In genomic region chr18:48933578-48934399, GRCh38 we compare ENCODE assay signal across 8 cellular contexts. TPM values are rescaled to one million over a fixed set of nuclear protein-coding genes. Genes with fewer than 3 reads are reported as not detected.
DNase-seq lines count a peak whose midpoint lies in the region; ATAC-seq, FAIRE-seq and TF ChIP-seq lines count a peak whose summit lies in the region.

No MANE protein-coding gene starts in this region.

- CTCF ChIA-PET in HEK293T (lab: Yijun Ruan, JAX): no interaction called here

- H3K4me1 ChIP-seq in astrocyte (ENCODE audit: insufficient read depth, low read length) (peaks cover 87% of the 10 kb centered on the region), vagina (peaks cover 100% of the 10 kb centered on the region)

- TF ChIP-seq POLR2A in vagina (IDR thresholded peaks at IDR 0.05): no peak

- no peak overlapping the region for H2AFZ ChIP-seq in astrocyte (ENCODE audit: low read depth, low read length)

- TF ChIP-seq CTCF in astrocyte (IDR thresholded peaks at IDR 0.05; ENCODE audit: insufficient read depth, low read depth, low read length): no peak
- TF ChIP-seq CTCF in vagina (IDR thresholded peaks at IDR 0.05): no peak

- peaks cover 100% of the 10 kb centered on the region for H3K79me2 ChIP-seq in astrocyte (ENCODE audit: insufficient read depth, low read length)

- H3K27ac Mint-ChIP-seq in activated naive CD4-positive, alpha-beta T cell treated with anti-CD3 and anti-CD28 coated beads, Interleukin-2, amount 50 U/mL, for 24 hours: peak overlapping the region; percentile 55
- peak overlapping the region; percentile 91 for H3K27ac Mint-ChIP-seq in astrocyte (ENCODE audit: unreplicated experiment)
- peak overlapping the region; percentile 89 for H3K27ac Mint-ChIP-seq in memory B cell

- peak overlapping the region; percentile 36 for H3K9ac ChIP-seq in astrocyte (ENCODE audit: low read length)

- H3K36me3 Mint-ChIP-seq in activated naive CD4-positive, alpha-beta T cell treated with anti-CD3 and anti-CD28 coated beads, Interleukin-2, amount 50 U/mL, for 24 hours: no peaks in the 10 kb centered on the region
- H3K36me3 Mint-ChIP-seq in astrocyte (ENCODE audit: low read depth, unreplicated experiment) (peaks cover 26% of the 10 kb centered on the region), memory B cell (no peaks in the 10 kb centered on the region)

- H3K9me3 ChIP-seq in astrocyte (ENCODE audit: insufficient read depth, low read depth, low read length): no peaks in the 10 kb centered on the region
- no peaks in the 10 kb centered on the region for H3K9me3 ChIP-seq in vagina

- H3K27ac ChIP-seq in astrocyte (ENCODE audit: low read depth, low read length) (peak overlapping the region; percentile 90), vagina (peak overlapping the region; percentile 94)

- no peaks in the 10 kb centered on the region for H3K9me3 Mint-ChIP-seq in activated naive CD4-positive, alpha-beta T cell treated with anti-CD3 and anti-CD28 coated beads, Interleukin-2, amount 50 U/mL, for 24 hours
- H3K9me3 Mint-ChIP-seq in astrocyte (ENCODE audit: unreplicated experiment): no peaks in the 10 kb centered on the region
- no peaks in the 10 kb centered on the region for H3K9me3 Mint-ChIP-seq in memory B cell

- ATAC-seq in memory B cell (ENCODE audit: low read depth): no peak

- DNase-seq in activated naive CD4-positive, alpha-beta T cell (lab: John Stamatoyannopoulos, UW): no peak
- DNase-seq in astrocyte (ENCODE audit: low read depth): no peak
- no peak for DNase-seq in memory B cell (ENCODE audit: low spot score in 2 of 2)
- no peak for DNase-seq in vagina (ENCODE audit: extremely low spot score in 2 of 2)
- no peak for DNase-seq in HEK293T (ENCODE audit: extremely low spot score)
- no peak for DNase-seq in cortex of kidney (lab: John Stamatoyannopoulos, UW)
- no peak for DNase-seq in NCI-H1436 treated with DMSO at 0.1 percent for 48 hours (lab: John Stamatoyannopoulos, UW)

- intact Hi-C loops in vagina (cut with DNase I): no loop called here

- H3K27me3 Mint-ChIP-seq in activated naive CD4-positive, alpha-beta T cell treated with anti-CD3 and anti-CD28 coated beads, Interleukin-2, amount 50 U/mL, for 24 hours: no peaks in the 10 kb centered on the region
- H3K27me3 Mint-ChIP-seq in astrocyte (ENCODE audit: low read depth, unreplicated experiment): no peaks in the 10 kb centered on the region
- H3K27me3 Mint-ChIP-seq in memory B cell: no peaks in the 10 kb centered on the region

- peaks cover 90% of the 10 kb centered on the region for H4K20me1 ChIP-seq in astrocyte (ENCODE audit: insufficient read depth, low read length)

- POLR2A ChIA-PET in HEK293T (lab: Yijun Ruan, JAX): interaction anchor here (0.8 to 1.9 kb wide), 3 partner anchors 11 to 22 kb away, joined by 3 to 5 read pairs (median 4); no protein-coding TSS in a partner anchor

- no peak overlapping the region for H3K4me3 ChIP-seq in astrocyte (ENCODE audit: insufficient read depth, low read depth, low read length)
- peak overlapping the region; percentile 1 for H3K4me3 ChIP-seq in vagina

- peaks cover 96% of the 10 kb centered on the region for H3K4me1 Mint-ChIP-seq in activated naive CD4-positive, alpha-beta T cell treated with anti-CD3 and anti-CD28 coated beads, Interleukin-2, amount 50 U/mL, for 24 hours
- peaks cover 91% of the 10 kb centered on the region for H3K4me1 Mint-ChIP-seq in astrocyte (ENCODE audit: low read depth, unreplicated experiment)
- H3K4me1 Mint-ChIP-seq in memory B cell: peaks cover 63% of the 10 kb centered on the region

- peak overlapping the region; percentile 73 for H3K4me2 ChIP-seq in astrocyte (ENCODE audit: low read length)

- H3K36me3 ChIP-seq in astrocyte (ENCODE audit: insufficient read depth, low read length) (peaks cover 12% of the 10 kb centered on the region), vagina (no peaks in the 10 kb centered on the region)

- no peaks in the 10 kb centered on the region for H3K27me3 ChIP-seq in astrocyte (ENCODE audit: insufficient read depth, low read length)
- no peaks in the 10 kb centered on the region for H3K27me3 ChIP-seq in vagina

- peak overlapping the region; percentile 44 for H3K4me3 Mint-ChIP-seq in activated naive CD4-positive, alpha-beta T cell treated with anti-CD3 and anti-CD28 coated beads, Interleukin-2, amount 50 U/mL, for 24 hours
- H3K4me3 Mint-ChIP-seq in astrocyte (ENCODE audit: unreplicated experiment): peak overlapping the region; percentile 62
- peak overlapping the region; percentile 67 for H3K4me3 Mint-ChIP-seq in memory B cell

- no peak for FAIRE-seq in astrocyte (lab: Jason Lieb, UNC)

TF ChIP-seq in HEK293T, 16 proteins besides CTCF, POLR2A, EP300 and RAD21:
- TF ChIP-seq NFRKB (IDR thresholded peaks at IDR 0.05) (no peak), ARNT (IDR thresholded peaks at IDR 0.05) (no peak), CTBP1 (IDR thresholded peaks at IDR 0.05; ENCODE audit: borderline replicate concordance) (no peak), HDGF (IDR thresholded peaks at IDR 0.05; ENCODE audit: borderline replicate concordance) (no peak), ZNF384 (IDR thresholded peaks at IDR 0.05) (no peak), ELF4 (IDR thresholded peaks at IDR 0.05) (no peak), FOXA1 (IDR thresholded peaks at IDR 0.05) (no peak), PKNOX1 (IDR thresholded peaks at IDR 0.05) (no peak), TARDBP (IDR thresholded peaks at IDR 0.05) (no peak), SUZ12 (IDR thresholded peaks at IDR 0.05) (no peak), SP1 (IDR thresholded peaks at IDR 0.05) (no peak), L3MBTL2 (conservative IDR thresholded peaks at IDR 0.05) (no peak), FOXK2 (IDR thresholded peaks at IDR 0.05) (no peak), FOXM1 (IDR thresholded peaks at IDR 0.05; ENCODE audit: borderline replicate concordance) (no peak), LEF1 (IDR thresholded peaks at IDR 0.05; ENCODE audit: borderline replicate concordance) (no peak)

RNA-seq across cellular contexts. Expression of gene SMAD7, which starts 17.0 kb away (rescaled TPM):
- 62.9 and 76.2 TPM in 2 replicates for total RNA-seq in astrocyte
- total RNA-seq in vagina: 34.1 TPM
